In the genomic region with DNA sequence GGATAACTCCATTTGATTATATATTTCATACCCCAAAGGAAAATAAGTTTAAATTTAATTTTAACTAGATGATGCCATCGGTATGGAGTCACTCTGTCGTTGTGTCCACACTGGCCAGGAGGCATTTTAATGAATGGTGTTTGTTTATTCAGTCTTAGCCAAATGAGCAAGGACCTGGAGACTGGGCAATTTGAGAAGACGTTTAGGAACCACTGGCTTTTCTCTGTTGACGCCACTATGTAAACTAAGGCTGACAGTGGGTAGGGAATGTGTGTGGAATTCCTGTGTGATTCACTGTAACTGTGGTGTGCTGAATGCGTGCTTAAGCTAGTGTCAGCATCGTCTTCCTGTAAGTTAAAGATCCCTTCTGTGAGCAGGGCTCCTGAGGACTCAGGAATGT, we compare ENCODE assay signal across 14 cellular contexts. TPM values are rescaled to one million over a fixed set of nuclear protein-coding genes. Genes with fewer than 3 reads are reported as not detected.
DNase-seq lines count a peak whose midpoint lies in the region; ATAC-seq and TF ChIP-seq lines count a peak whose summit lies in the region.
"Not testable (repeated sequence)": the region's sequence is repeated elsewhere in the genome, so short reads cannot be mapped to it uniquely, and the experiment has no call there.
"Had no signal": no experiment of that assay in that cellular context is flagged by ENCODE, and none has a peak within 500 bp of the region (broad histone marks: within the 10 kb centered on the region; RNA-seq: fewer than 3 reads in every experiment).

No MANE protein-coding gene starts in this region.

- H3K4me1 Mint-ChIP-seq in H9, result not testable (repeated sequence)

- H3K27me3 ChIP-seq in H9 (ENCODE audit: insufficient read depth, low read length), result not testable (repeated sequence)

- not testable (repeated sequence) for H2BK5ac ChIP-seq in H9 (ENCODE audit: insufficient read length, low read length)

- H3K36me3 Mint-ChIP-seq in H9 (ENCODE audit: insufficient read depth in 1 of 3, low read depth in 3 of 3), result not testable (repeated sequence)

- not testable (repeated sequence) for H2AK5ac ChIP-seq in H9 (ENCODE audit: insufficient read length, low read length)

- not testable (repeated sequence) for H3T11ph ChIP-seq in H9 (ENCODE audit: low read length)

- not testable (repeated sequence) for H4K5ac ChIP-seq in H9 (ENCODE audit: insufficient read length, low read depth, low read length)

- not testable (repeated sequence) for TF ChIP-seq CTCF in H9 (conservative IDR thresholded peaks at IDR 0.05); cardiac fibroblast (IDR thresholded peaks at IDR 0.05; ENCODE audit: low read depth, low read length); fibroblast of the aortic adventitia (IDR thresholded peaks at IDR 0.05; ENCODE audit: insufficient read depth, low read length)

- not testable (repeated sequence) for H3K9me3 Mint-ChIP-seq in H9

- H3K4me3 ChIP-seq in cardiac fibroblast (replicated peaks in 1 of 2; ENCODE audit: low read depth in 2 of 2, low read length in 2 of 2); fibroblast of the aortic adventitia (ENCODE audit: low read depth, low read length): not testable (repeated sequence)

- H3K9me3 ChIP-seq in H9 (ENCODE audit: control insufficient read depth, low read depth, low read length), result not testable (repeated sequence)

- H3K79me1 ChIP-seq in H9 (ENCODE audit: insufficient read depth, low read depth, low read length, poor library complexity, severe bottlenecking), result not testable (repeated sequence)

- H3K56ac ChIP-seq in H9 (ENCODE audit: insufficient read length, low read depth, low read length), result not testable (repeated sequence)

- not testable (repeated sequence) for H3K23ac ChIP-seq in H9 (ENCODE audit: insufficient read length, low read depth, low read length)

- H3K4me3 Mint-ChIP-seq in H9, result not testable (repeated sequence)

- H3K9ac ChIP-seq in H9 (ENCODE audit: extremely low read depth, insufficient read length, low read length), result not testable (repeated sequence)

- not testable (repeated sequence) for H2BK20ac ChIP-seq in H9 (ENCODE audit: low read depth, low read length, poor library complexity, severe bottlenecking)

- no CpG with 5 or more reads among the region's 6 CpGs for WGBS in H9 (ENCODE audit: extremely low coverage, insufficient read length, low lambda C conversion rate)

- H2BK120ac ChIP-seq in H9 (ENCODE audit: low read depth, low read length, poor library complexity, severe bottlenecking), result not testable (repeated sequence)

- H3K27me3 Mint-ChIP-seq in H9 (ENCODE audit: low read depth), result not testable (repeated sequence)

- H3K27ac Mint-ChIP-seq in H9, result not testable (repeated sequence)

- not testable (repeated sequence) for H4K8ac ChIP-seq in H9 (replicated peaks; ENCODE audit: insufficient read length, low read depth, low read length)

- not testable (repeated sequence) for H4K20me1 ChIP-seq in H9 (ENCODE audit: control insufficient read depth, insufficient read depth, insufficient read length)

- H3K23me2 ChIP-seq in H9 (ENCODE audit: insufficient read length, low read depth, low read length, poor library complexity, severe bottlenecking), result not testable (repeated sequence)

- not testable (repeated sequence) for H3K4ac ChIP-seq in H9 (ENCODE audit: low read depth, low read length)

- H3K14ac ChIP-seq in H9 (ENCODE audit: insufficient read depth, low read length), result not testable (repeated sequence)

- H3K27ac ChIP-seq in H9 (ENCODE audit: insufficient read length, low read depth, low read length), result not testable (repeated sequence)

- DNase-seq in Caki2 (ENCODE audit: low read depth) (peak; percentile 9), H9 (peak; percentile 32), NCI-H146 treated with DMSO at 0.1 percent for 48 hours (lab: John Stamatoyannopoulos, UW; ENCODE audit: unreplicated experiment) (peak; percentile 28), cardiac fibroblast (ENCODE audit: low read depth in 2 of 2) (peak; percentile 53 to 56), fibroblast of the aortic adventitia (ENCODE audit: low read depth) (peak; percentile 4), kidney tubule cell (ENCODE audit: low spot score) (peak; percentile 33), stromal cell of bone marrow (ENCODE audit: low read depth) (peak; percentile 18)

- H3K79me2 ChIP-seq in H9 (ENCODE audit: insufficient read depth, low read length), result not testable (repeated sequence)

- not testable (repeated sequence) for H4K91ac ChIP-seq in H9 (ENCODE audit: insufficient read length, low read depth, low read length)

- ATAC-seq in SK-N-SH treated with all-trans-retinoic acid at 6 μM for 48 hours, result peak; percentile 65

- in situ Hi-C loops in Caki2 (cut with HindIII; ENCODE audit: low pct_unique_long_range_greater_than_20kb, low sequenced_read_pairs), result not testable (repeated sequence)

- H3K4me2 ChIP-seq in H9 (ENCODE audit: insufficient read depth, insufficient read length, low read length), result not testable (repeated sequence)

- not testable (repeated sequence) for H2AFZ ChIP-seq in H9 (ENCODE audit: low read length)

- not testable (repeated sequence) for H2BK15ac ChIP-seq in H9 (ENCODE audit: low read depth, low read length)

- H3K18ac ChIP-seq in H9 (ENCODE audit: insufficient read length, low read depth, low read length), result not testable (repeated sequence)

- not testable (repeated sequence) for H2BK12ac ChIP-seq in H9 (ENCODE audit: insufficient read length, low read depth, low read length)

- not testable (repeated sequence) for H3K4me1 ChIP-seq in H9 (ENCODE audit: insufficient read depth, low read length)

RNA-seq across cellular contexts. Expression of gene LGALS9B, which starts 17.6 kb away (rescaled TPM):
- total RNA-seq in Caki2 (2014; rRNA removed; shearing (Covaris generic); ENCODE audit: low replicate concordance), result 0.54 and 0.67 TPM in 2 replicates
- total RNA-seq in H9 (2021) (not detected in 2 replicates), fibroblast of the aortic adventitia (ENCODE audit: low replicate concordance) (not detected in 2 replicates)
- total RNA-seq: activated CD4-positive, alpha-beta memory T cell treated with anti-CD3 and anti-CD28 coated beads for 36 hours; activated naive CD8-positive, alpha-beta T cell treated with anti-CD3 and anti-CD28 coated beads for 36 hours; gastroesophageal sphincter; mesenteric fat pad; naive thymus-derived CD8-positive, alpha-beta T cell; pancreas had no signal

Comparison
In these comparisons a context has a peak if more than half of its experiments do, and no peak if none do; other contexts are left out.
1. DNase-seq: peak in every context shown above with its lines; median percentile 54 in cardiac fibroblast; 33 in kidney tubule cell; 32 in H9; 28 in NCI-H146 treated with DMSO at 0.1 percent for 48 hours; 18 in stromal cell of bone marrow; 9 in Caki2; 4 in fibroblast of the aortic adventitia.